In the genomic region with DNA sequence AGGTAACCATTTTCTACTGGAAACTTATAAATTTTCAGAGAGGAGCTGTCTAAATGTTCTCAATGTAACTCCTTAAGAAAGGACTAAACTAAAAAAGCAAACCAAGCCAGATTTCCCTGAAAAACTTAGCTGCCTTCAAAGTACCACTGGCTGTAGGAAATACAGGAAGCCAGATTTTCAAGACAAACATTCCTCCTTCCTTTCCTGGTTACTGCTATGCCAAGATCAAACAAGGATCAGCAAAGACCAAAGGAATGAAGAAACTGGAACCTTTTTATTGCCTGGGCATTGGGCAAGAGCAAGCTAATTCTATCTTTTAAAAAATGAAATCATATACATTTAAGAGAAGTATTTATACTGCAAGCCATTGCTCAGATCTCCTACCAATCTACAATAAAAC, we compare ENCODE assay signal across 24 cellular contexts.
DNase-seq lines count a peak whose midpoint lies in the region; ATAC-seq, FAIRE-seq and TF ChIP-seq lines count a peak whose summit lies in the region.
"Had no signal": no experiment of that assay in that cellular context is flagged by ENCODE, and none has a peak within 500 bp of the region (broad histone marks: within the 10 kb centered on the region; RNA-seq: fewer than 3 reads in every experiment).

No MANE protein-coding gene starts in this region.

- no peak overlapping the region for H3K4me3 Mint-ChIP-seq in osteocyte (ENCODE audit: unreplicated experiment)
- no peak overlapping the region for H3K4me3 Mint-ChIP-seq in activated CD8-positive, alpha-beta memory T cell treated with anti-CD3 and anti-CD28 coated beads, Interleukin-2, amount 10 ng/mL, durations not matched to agents 7 days and 5 days
- H3K4me3 Mint-ChIP-seq: activated CD4-positive, alpha-beta T cell treated with anti-CD3 and anti-CD28 coated beads, Interleukin-2, amount 10 ng/mL, durations not matched to agents 7 days and 5 days; IgD-negative memory B cell; nephron progenitor cell; stimulated activated memory B cell treated with anti-CD40 and anti-IgM and Interleukin-4, amounts not matched to agents 10 μg/mL and 1 μg/mL and 100 μg/mL, for 72 hours had no signal

- no peak for FAIRE-seq in urothelium cell line (lab: Jason Lieb, UNC)
- FAIRE-seq: TTC549 had no signal

- CTCF ChIA-PET in activated CD8-positive, alpha-beta memory T cell treated with anti-CD3 and anti-CD28 coated beads, Interleukin-2, amount 10 ng/mL, durations not matched to agents 7 days and 5 days (lab: Charles Lee): interaction anchor here (1.1 kb wide), 1 partner anchor 9 kb away, joined by 3 read pairs; no protein-coding TSS in a partner anchor

- H3K27ac Mint-ChIP-seq in osteocyte (ENCODE audit: unreplicated experiment): peak overlapping the region; percentile 39
- no peak overlapping the region for H3K27ac Mint-ChIP-seq in activated CD8-positive, alpha-beta memory T cell treated with anti-CD3 and anti-CD28 coated beads, Interleukin-2, amount 10 ng/mL, durations not matched to agents 7 days and 5 days
- H3K27ac Mint-ChIP-seq: activated CD4-positive, alpha-beta T cell treated with anti-CD3 and anti-CD28 coated beads, Interleukin-2, amount 10 ng/mL, durations not matched to agents 7 days and 5 days; IgD-negative memory B cell; nephron progenitor cell; stimulated activated memory B cell treated with anti-CD40 and anti-IgM and Interleukin-4, amounts not matched to agents 10 μg/mL and 1 μg/mL and 100 μg/mL, for 72 hours had no signal

- peaks cover 34% of the 10 kb centered on the region for H3K4me1 Mint-ChIP-seq in osteocyte (ENCODE audit: unreplicated experiment)
- H3K4me1 Mint-ChIP-seq in activated CD8-positive, alpha-beta memory T cell treated with anti-CD3 and anti-CD28 coated beads, Interleukin-2, amount 10 ng/mL, durations not matched to agents 7 days and 5 days: peaks cover 9% of the 10 kb centered on the region
- H3K4me1 Mint-ChIP-seq: activated CD4-positive, alpha-beta T cell treated with anti-CD3 and anti-CD28 coated beads, Interleukin-2, amount 10 ng/mL, durations not matched to agents 7 days and 5 days; IgD-negative memory B cell; stimulated activated memory B cell treated with anti-CD40 and anti-IgM and Interleukin-4, amounts not matched to agents 10 μg/mL and 1 μg/mL and 100 μg/mL, for 72 hours had no signal

- H3K9me3 Mint-ChIP-seq in osteocyte (ENCODE audit: unreplicated experiment): peaks cover 4% of the 10 kb centered on the region
- H3K9me3 Mint-ChIP-seq in activated CD8-positive, alpha-beta memory T cell treated with anti-CD3 and anti-CD28 coated beads, Interleukin-2, amount 10 ng/mL, durations not matched to agents 7 days and 5 days (ENCODE audit: low read depth): no peaks in the 10 kb centered on the region
- H3K9me3 Mint-ChIP-seq: activated CD4-positive, alpha-beta T cell treated with anti-CD3 and anti-CD28 coated beads, Interleukin-2, amount 10 ng/mL, durations not matched to agents 7 days and 5 days; stimulated activated memory B cell treated with anti-CD40 and anti-IgM and Interleukin-4, amounts not matched to agents 10 μg/mL and 1 μg/mL and 100 μg/mL, for 72 hours had no signal

- peaks cover 14% of the 10 kb centered on the region for H3K36me3 Mint-ChIP-seq in osteocyte (ENCODE audit: unreplicated experiment)
- peaks cover 5% of the 10 kb centered on the region for H3K36me3 Mint-ChIP-seq in activated CD8-positive, alpha-beta memory T cell treated with anti-CD3 and anti-CD28 coated beads, Interleukin-2, amount 10 ng/mL, durations not matched to agents 7 days and 5 days

- no peaks in the 10 kb centered on the region for H3K27me3 Mint-ChIP-seq in osteocyte (ENCODE audit: unreplicated experiment)
- H3K27me3 Mint-ChIP-seq in activated CD8-positive, alpha-beta memory T cell treated with anti-CD3 and anti-CD28 coated beads, Interleukin-2, amount 10 ng/mL, durations not matched to agents 7 days and 5 days: no peaks in the 10 kb centered on the region
- H3K27me3 Mint-ChIP-seq: activated CD4-positive, alpha-beta T cell treated with anti-CD3 and anti-CD28 coated beads, Interleukin-2, amount 10 ng/mL, durations not matched to agents 7 days and 5 days; IgD-negative memory B cell; stimulated activated memory B cell treated with anti-CD40 and anti-IgM and Interleukin-4, amounts not matched to agents 10 μg/mL and 1 μg/mL and 100 μg/mL, for 72 hours had no signal

- TF ChIP-seq CTCF in osteocyte (IDR thresholded peaks at IDR 0.05): no peak

- ATAC-seq in SK-N-SH treated with all-trans-retinoic acid at 6 μM for 48 hours: peak; percentile 44; the same call in 2 of the 3 replicates
- ATAC-seq in activated CD8-positive, alpha-beta memory T cell treated with anti-CD3 and anti-CD28 coated beads, Interleukin-2, amount 10 ng/mL, durations not matched to agents 7 days and 5 days: no peak
- ATAC-seq: foreskin keratinocyte; stimulated activated memory B cell treated with anti-CD40 and anti-IgM and Interleukin-4, amounts not matched to agents 10 μg/mL and 1 μg/mL and 100 μg/mL, for 72 hours had no signal

- DNase-seq in EL: peak; percentile 21
- peak; percentile 42 for DNase-seq in fibroblast of gingiva (ENCODE audit: low read depth)
- no peak for DNase-seq in osteocyte (ENCODE audit: extremely low spot score, unreplicated experiment)
- DNase-seq in NK-92 treated with Interleukin-12 subunit alpha and Interleukin-12 subunit beta, amount 100 ng/mL, for 24 hours (lab: John Stamatoyannopoulos, UW): no peak
- no peak for DNase-seq in activated CD8-positive, alpha-beta memory T cell treated with anti-CD3 and anti-CD28 coated beads, Interleukin-2, amount 10 ng/mL, durations not matched to agents 7 days and 5 days
- no peak for DNase-seq in urothelium cell line (ENCODE audit: low spot score)
- no peak for DNase-seq in NCI-H2171 (lab: John Stamatoyannopoulos, UW)
- DNase-seq: activated CD4-positive, alpha-beta T cell treated with anti-CD3 and anti-CD28 coated beads, Interleukin-2, amount 10 ng/mL, durations not matched to agents 7 days and 5 days; activated CD8-positive, alpha-beta memory T cell treated with anti-CD3 and anti-CD28 coated beads, Interleukin-2, amount 50 U/mL, for 48 hours; activated gamma-delta T cell; AML-193; DMS79 treated with DMSO at 0.1 percent for 48 hours; foreskin keratinocyte; HCEC 1CT; hypothalamus; NCI-H2029 treated with DMSO at 0.1 percent for 48 hours; nephron progenitor cell; retina; stimulated activated CD4-positive, alpha-beta T cell treated with anti-CD3 and anti-CD28 coated beads, Interleukin-15, amount 100 ng/mL, for 24 hours; tibial artery had no signal

TF ChIP-seq in SK-N-SH treated with all-trans-retinoic acid at 6 μM for 48 hours, 23 proteins besides CTCF, POLR2A, EP300 and RAD21:
- TF ChIP-seq BACH2 (CRISPR knock-in tag; IDR thresholded peaks at IDR 0.05; ENCODE audit: borderline replicate concordance) (no peak), ZNF70 (CRISPR knock-in tag; IDR thresholded peaks at IDR 0.05) (no peak), TCF4 (CRISPR knock-in tag; IDR thresholded peaks at IDR 0.05; ENCODE audit: borderline replicate concordance) (no peak), ESRRG (CRISPR knock-in tag; IDR thresholded peaks at IDR 0.05) (no peak), TOX (CRISPR knock-in tag; IDR thresholded peaks at IDR 0.05; ENCODE audit: borderline replicate concordance) (no peak), GLIS3 (CRISPR knock-in tag; IDR thresholded peaks at IDR 0.05) (no peak), ISL1 (CRISPR knock-in tag; IDR thresholded peaks at IDR 0.05) (no peak), ZC3H10 (CRISPR knock-in tag; IDR thresholded peaks at IDR 0.05) (no peak), RARB (CRISPR knock-in tag; IDR thresholded peaks at IDR 0.05) (no peak), ZNF8 (CRISPR knock-in tag; IDR thresholded peaks at IDR 0.05) (no peak), ZFP3 (CRISPR knock-in tag; IDR thresholded peaks at IDR 0.05) (no peak), OSR1 (CRISPR knock-in tag; IDR thresholded peaks at IDR 0.05) (no peak), ZNF565 (CRISPR knock-in tag; conservative IDR thresholded peaks at IDR 0.05; ENCODE audit: low read depth) (no peak)
- TF ChIP-seq, protein P1, sequence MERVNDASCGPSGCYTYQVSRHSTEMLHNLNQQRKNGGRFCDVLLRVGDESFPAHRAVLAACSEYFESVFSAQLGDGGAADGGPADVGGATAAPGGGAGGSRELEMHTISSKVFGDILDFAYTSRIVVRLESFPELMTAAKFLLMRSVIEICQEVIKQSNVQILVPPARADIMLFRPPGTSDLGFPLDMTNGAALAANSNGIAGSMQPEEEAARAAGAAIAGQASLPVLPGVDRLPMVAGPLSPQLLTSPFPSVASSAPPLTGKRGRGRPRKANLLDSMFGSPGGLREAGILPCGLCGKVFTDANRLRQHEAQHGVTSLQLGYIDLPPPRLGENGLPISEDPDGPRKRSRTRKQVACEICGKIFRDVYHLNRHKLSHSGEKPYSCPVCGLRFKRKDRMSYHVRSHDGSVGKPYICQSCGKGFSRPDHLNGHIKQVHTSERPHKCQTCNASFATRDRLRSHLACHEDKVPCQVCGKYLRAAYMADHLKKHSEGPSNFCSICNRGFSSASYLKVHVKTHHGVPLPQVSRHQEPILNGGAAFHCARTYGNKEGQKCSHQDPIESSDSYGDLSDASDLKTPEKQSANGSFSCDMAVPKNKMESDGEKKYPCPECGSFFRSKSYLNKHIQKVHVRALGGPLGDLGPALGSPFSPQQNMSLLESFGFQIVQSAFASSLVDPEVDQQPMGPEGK (CRISPR knock-in tag; IDR thresholded peaks at IDR 0.05; ENCODE audit: borderline replicate concordance): no peak
- TF ChIP-seq, protein P2, sequence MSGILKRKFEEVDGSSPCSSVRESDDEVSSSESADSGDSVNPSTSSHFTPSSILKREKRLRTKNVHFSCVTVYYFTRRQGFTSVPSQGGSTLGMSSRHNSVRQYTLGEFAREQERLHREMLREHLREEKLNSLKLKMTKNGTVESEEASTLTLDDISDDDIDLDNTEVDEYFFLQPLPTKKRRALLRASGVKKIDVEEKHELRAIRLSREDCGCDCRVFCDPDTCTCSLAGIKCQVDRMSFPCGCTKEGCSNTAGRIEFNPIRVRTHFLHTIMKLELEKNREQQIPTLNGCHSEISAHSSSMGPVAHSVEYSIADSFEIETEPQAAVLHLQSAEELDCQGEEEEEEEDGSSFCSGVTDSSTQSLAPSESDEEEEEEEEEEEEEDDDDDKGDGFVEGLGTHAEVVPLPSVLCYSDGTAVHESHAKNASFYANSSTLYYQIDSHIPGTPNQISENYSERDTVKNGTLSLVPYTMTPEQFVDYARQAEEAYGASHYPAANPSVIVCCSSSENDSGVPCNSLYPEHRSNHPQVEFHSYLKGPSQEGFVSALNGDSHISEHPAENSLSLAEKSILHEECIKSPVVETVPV (CRISPR knock-in tag; IDR thresholded peaks at IDR 0.05): no peak

Comparison
In these comparisons a context has a peak if more than half of its experiments do, and no peak if none do; other contexts are left out.
1. DNase-seq: peak in EL (single experiment) and fibroblast of gingiva (single experiment); none in osteocyte (single experiment), NK-92 treated with Interleukin-12 subunit alpha and Interleukin-12 subunit beta, amount 100 ng/mL, for 24 hours (single experiment), activated CD8-positive, alpha-beta memory T cell treated with anti-CD3 and anti-CD28 coated beads, Interleukin-2, amount 10 ng/mL, durations not matched to agents 7 days and 5 days (single experiment), urothelium cell line (single experiment) and NCI-H2171 (single experiment).